16 cellular contexts compared by ENCODE assay signal in the genomic region with DNA sequence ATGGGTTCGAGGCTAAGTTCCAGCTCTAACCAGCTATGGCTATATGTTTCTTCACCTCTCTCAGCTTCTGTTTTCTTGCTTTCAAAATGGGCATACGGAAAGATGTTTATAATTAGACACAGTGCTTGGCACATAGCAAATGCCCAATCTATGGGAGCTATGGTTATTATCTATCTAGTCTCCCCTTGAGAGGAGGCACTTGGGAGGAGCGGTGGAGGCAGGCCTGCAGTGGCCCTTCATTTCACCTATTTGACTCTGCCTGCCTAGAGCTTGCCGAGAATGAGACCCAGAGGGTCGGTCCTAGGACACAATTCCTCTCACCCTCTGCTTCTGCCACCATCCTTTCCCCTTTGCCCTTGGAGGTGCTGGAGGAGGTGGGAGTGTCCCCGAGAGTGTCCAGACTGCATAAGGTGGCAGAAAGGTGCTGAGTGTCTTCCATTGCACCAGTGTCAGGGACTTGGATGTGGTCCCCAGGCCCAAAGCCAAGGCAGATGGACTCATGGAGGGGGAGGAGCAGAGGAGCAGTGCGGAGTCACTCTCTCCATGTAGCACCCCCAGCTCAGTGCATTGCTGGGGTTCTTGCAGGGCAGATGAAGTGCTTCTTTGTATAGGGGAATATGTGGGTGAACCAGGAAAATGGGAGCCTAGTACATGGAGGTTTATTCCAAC. TPM values are rescaled to one million over a fixed set of nuclear protein-coding genes. Genes with fewer than 3 reads are reported as not detected.
DNase-seq lines count a peak whose midpoint lies in the region; ATAC-seq and TF ChIP-seq lines count a peak whose summit lies in the region.
"Had no signal": no experiment of that assay in that cellular context is flagged by ENCODE, and none has a peak within 500 bp of the region (broad histone marks: within the 10 kb centered on the region; RNA-seq: fewer than 3 reads in every experiment).

No MANE protein-coding gene starts in this region.

- in situ Hi-C loops in G401 (cut with HindIII; ENCODE audit: low sequenced_read_pairs): no loop called here

- intact Hi-C loops in left ventricle myocardium inferior (cut with micrococcal nuclease): no loop called here
- intact Hi-C loops in psoas muscle (cut with DNase I): no loop called here
- intact Hi-C loops in body of pancreas (cut with DNase I): no loop called here

- H3K4me3 ChIP-seq in left ventricle myocardium inferior (no peak overlapping the region), psoas muscle (no peak overlapping the region), body of pancreas (no peak overlapping the region)

- peak overlapping the region; percentile 83 for H3K27ac ChIP-seq in left ventricle myocardium inferior (replicated peaks)
- H3K27ac ChIP-seq in psoas muscle: no peak overlapping the region
- H3K27ac ChIP-seq in body of pancreas: no peak overlapping the region

- H3K27me3 ChIP-seq in left ventricle myocardium inferior (ENCODE audit: low read depth): peaks cover 20% of the 10 kb centered on the region
- no peaks in the 10 kb centered on the region for H3K27me3 ChIP-seq in psoas muscle (ENCODE audit: insufficient read depth in 3 of 3, low read length in 2 of 3)
- H3K27me3 ChIP-seq in body of pancreas: no peaks in the 10 kb centered on the region

- H3K36me3 ChIP-seq in left ventricle myocardium inferior: no peaks in the 10 kb centered on the region
- H3K36me3 ChIP-seq in psoas muscle (ENCODE audit: insufficient read depth in 1 of 2, low read depth in 1 of 2): no peaks in the 10 kb centered on the region
- H3K36me3 ChIP-seq in body of pancreas (replicated peaks in 1 of 2; ENCODE audit: insufficient read depth in 1 of 2, low read depth in 2 of 2): no peaks in the 10 kb centered on the region

- H3K4me1 ChIP-seq in left ventricle myocardium inferior (peaks cover 44% of the 10 kb centered on the region), psoas muscle (peaks cover 18% of the 10 kb centered on the region), body of pancreas (no peaks in the 10 kb centered on the region)

- TF ChIP-seq CTCF in left ventricle myocardium inferior (IDR thresholded peaks at IDR 0.05; ENCODE audit: borderline replicate concordance) (no peak), psoas muscle (IDR thresholded peaks at IDR 0.05) (no peak), body of pancreas (IDR thresholded peaks at IDR 0.05) (no peak)

- H3K9me3 ChIP-seq in left ventricle myocardium inferior (replicated peaks): no peaks in the 10 kb centered on the region
- no peaks in the 10 kb centered on the region for H3K9me3 ChIP-seq in psoas muscle
- no peaks in the 10 kb centered on the region for H3K9me3 ChIP-seq in body of pancreas

- ATAC-seq in psoas muscle (peak; percentile 48 to 83 (median 68)), body of pancreas (no peak), GM21786 (IDR thresholded peaks at IDR 0.05; ENCODE audit: unreplicated experiment) (no peak)

- TF ChIP-seq POLR2A in body of pancreas (IDR thresholded peaks at IDR 0.05): no peak

- DNase-seq in G401 (ENCODE audit: low spot score) (peak; percentile 91), cerebellum (ENCODE audit: low spot score) (peak; percentile 90), left ventricle myocardium inferior (peak; percentile 33), psoas muscle (peak in 1 of 2 donors; percentile 71), body of pancreas (no peak), RPMI8226 (no peak)
- DNase-seq in activated naive CD4-positive, alpha-beta T cell treated with Interleukin-2 at 50 U/mL for 16 hours: no peak
- DNase-seq: Calu3, NCI-H1048, NCI-H1436 treated with DMSO at 0.1 percent for 48 hours, NCI-H2081, NCI-H748 treated with DMSO at 0.1 percent for 48 hours had no signal

- WGBS in psoas muscle, 3 donors: 57 to 76% (median 65%) methylated on average over 7 of the region's 7 CpGs
- 74 to 78% methylated on average over 7 of the region's 7 CpGs for WGBS in body of pancreas, 2 donors

RNA-seq across cellular contexts. Expression of gene LGR6, which starts 9.0 kb away (rescaled TPM):
- not detected in 2 replicates for total RNA-seq in G401 (2014; rRNA removed; shearing (Covaris generic))
- total RNA-seq in cerebellum (2.9 TPM), left ventricle myocardium inferior (0.60 TPM), psoas muscle (under 1 TPM in 1 of 4 donors, not detected in 3; 0.19 TPM), body of pancreas (under 1 TPM in 1 of 2 donors, not detected in 1; 0.52 TPM)
- under 1 TPM; 0.12 to 0.20 (median 0.13) TPM for polyA plus RNA-seq in psoas muscle
- total RNA-seq: Calu3, H4 had no signal

RNA-seq across cellular contexts. Expression of gene PTPN7, which starts 42.2 kb away (rescaled TPM):
- total RNA-seq in G401 (2014; rRNA removed; shearing (Covaris generic)): not detected in 2 replicates
- total RNA-seq in cerebellum: 0.09 TPM
- 0.44 TPM for total RNA-seq in left ventricle myocardium inferior
- 1 to 10 TPM in 1 of 4 donors, under 1 TPM in 3; 0.32 to 1.0 (median 0.45) TPM for total RNA-seq in psoas muscle
- polyA plus RNA-seq in psoas muscle: under 1 TPM; 0.10 to 0.17 (median 0.13) TPM
- 1 to 10 TPM; 1.6 to 3.6 TPM for total RNA-seq in body of pancreas
- total RNA-seq: Calu3, MCF 10A, NCI-H460 had no signal

RNA-seq across cellular contexts. Expression of gene ARL8A, which starts 58.1 kb away (rescaled TPM):
- total RNA-seq in G401 (2014; rRNA removed; shearing (Covaris generic)): 15.1 and 17.0 TPM in 2 replicates
- total RNA-seq in cerebellum (35.8 TPM), left ventricle myocardium inferior (64.7 TPM), psoas muscle (10 to 100 TPM; 53.1 to 70.6 (median 62.3) TPM), body of pancreas (10 to 100 TPM; 18.1 to 21.0 TPM)
- polyA plus RNA-seq in psoas muscle: 10 to 100 TPM; 26.6 to 34.0 (median 26.6) TPM

Comparison
In these comparisons a context has a peak if more than half of its experiments do, and no peak if none do; other contexts are left out.
1. DNase-seq: peak in G401 (single experiment), cerebellum (single experiment) and left ventricle myocardium inferior (single experiment); none in body of pancreas (0 of 4), RPMI8226 (single experiment) and activated naive CD4-positive, alpha-beta T cell treated with Interleukin-2 at 50 U/mL for 16 hours (single experiment).
2. ATAC-seq: peak in psoas muscle (4 of 4); none in body of pancreas (single experiment) and GM21786 (single experiment).